In genomic region chr1:50452700-50453099, GRCh38 we compare ENCODE assay signal across 26 cellular contexts. TPM values are rescaled to one million over a fixed set of nuclear protein-coding genes. Genes with fewer than 3 reads are reported as not detected.
"Had no signal": no experiment of that assay in that cellular context is flagged by ENCODE, and none has a peak within 500 bp of the region (broad histone marks: within the 10 kb centered on the region; RNA-seq: fewer than 3 reads in every experiment).

No MANE protein-coding gene starts in this region.

- H3K4me1 ChIP-seq: lower lobe of right lung, thyroid gland had no signal

- H3K36me3 ChIP-seq: lower lobe of right lung, thyroid gland, WERI-Rb-1 had no signal

- DNase-seq: activated CD4-positive, alpha-beta memory T cell treated with anti-CD3 and anti-CD28 coated beads for 36 hours; activated CD4-positive, alpha-beta T cell treated with anti-CD3 and anti-CD28 coated beads for 36 hours; activated naive CD4-positive, alpha-beta T cell treated with Interleukin-2 at 50 U/mL for 16 hours; activated T-cell treated with anti-CD3 and anti-CD28 coated beads, Interleukin-2, amount 50 U/mL, for 1 hour; anterior cingulate cortex; caudate nucleus; foreskin melanocyte; glutamatergic neuron; hippocampal formation; islet precursor cell; left colon; lower lobe of right lung; retina; spleen; stimulated activated CD4-positive, alpha-beta T cell treated with anti-CD3 and anti-CD28 coated beads, Interleukin-4, amount 100 ng/mL, for 4 hours; stimulated activated naive B cell treated with anti-CD40 and anti-IgM and Interleukin-4, amounts not matched to agents 10 μg/mL and 1 μg/mL and 100 μg/mL, for 72 hours; thyroid gland; WERI-Rb-1 had no signal

- H3K27me3 ChIP-seq: spleen, thyroid gland had no signal

- H3K27ac Mint-ChIP-seq: activated CD4-positive, alpha-beta memory T cell treated with anti-CD3 and anti-CD28 coated beads for 36 hours; activated CD4-positive, alpha-beta T cell treated with anti-CD3 and anti-CD28 coated beads for 36 hours; activated T-helper 2 cell treated with anti-CD3 and anti-CD28 coated beads, Interferon-gamma antibody, Interleukin-2, Interleukin-4, amounts not matched to agents 10 μg/mL and 5 μg/mL and 100 μg/mL, durations not matched to agents 14 hours and 24 hours and 36 hours; brain; stimulated activated naive B cell treated with anti-CD40 and anti-IgM and Interleukin-4, amounts not matched to agents 10 μg/mL and 1 μg/mL and 100 μg/mL, for 72 hours had no signal

- H3K4me3 Mint-ChIP-seq: activated CD4-positive, alpha-beta memory T cell treated with anti-CD3 and anti-CD28 coated beads for 36 hours; activated CD4-positive, alpha-beta T cell treated with anti-CD3 and anti-CD28 coated beads for 36 hours; brain; stimulated activated naive B cell treated with anti-CD40 and anti-IgM and Interleukin-4, amounts not matched to agents 10 μg/mL and 1 μg/mL and 100 μg/mL, for 72 hours had no signal

- H3K27ac ChIP-seq: lower lobe of right lung, spleen, thyroid gland, WERI-Rb-1 had no signal

- ATAC-seq: activated CD4-positive, alpha-beta T cell treated with anti-CD3 and anti-CD28 coated beads for 36 hours; left colon; lower lobe of right lung; stimulated activated naive B cell treated with anti-CD40 and anti-IgM and Interleukin-4, amounts not matched to agents 10 μg/mL and 1 μg/mL and 100 μg/mL, for 72 hours had no signal

- H3K4me3 ChIP-seq: lower lobe of right lung, spleen, thyroid gland had no signal

- H3K9me3 ChIP-seq: lower lobe of right lung, spleen, thyroid gland had no signal

- H3K27me3 Mint-ChIP-seq: activated CD4-positive, alpha-beta memory T cell treated with anti-CD3 and anti-CD28 coated beads for 36 hours; activated CD4-positive, alpha-beta T cell treated with anti-CD3 and anti-CD28 coated beads for 36 hours; brain; stimulated activated naive B cell treated with anti-CD40 and anti-IgM and Interleukin-4, amounts not matched to agents 10 μg/mL and 1 μg/mL and 100 μg/mL, for 72 hours had no signal

- H3K9me3 Mint-ChIP-seq: activated CD4-positive, alpha-beta memory T cell treated with anti-CD3 and anti-CD28 coated beads for 36 hours; activated T-helper 2 cell treated with anti-CD3 and anti-CD28 coated beads, Interferon-gamma antibody, Interleukin-2, Interleukin-4, amounts not matched to agents 10 μg/mL and 5 μg/mL and 100 μg/mL, durations not matched to agents 14 hours and 24 hours and 36 hours; brain; stimulated activated naive B cell treated with anti-CD40 and anti-IgM and Interleukin-4, amounts not matched to agents 10 μg/mL and 1 μg/mL and 100 μg/mL, for 72 hours had no signal

- H3K36me3 Mint-ChIP-seq: brain had no signal

- H3K4me1 Mint-ChIP-seq: stimulated activated naive B cell treated with anti-CD40 and anti-IgM and Interleukin-4, amounts not matched to agents 10 μg/mL and 1 μg/mL and 100 μg/mL, for 72 hours had no signal

RNA-seq across cellular contexts. Expression of gene DMRTA2, which starts 29.5 kb away (rescaled TPM):
- total RNA-seq: activated CD4-positive, alpha-beta memory T cell treated with anti-CD3 and anti-CD28 coated beads for 36 hours; activated CD4-positive, alpha-beta T cell treated with anti-CD3 and anti-CD28 coated beads for 36 hours; activated T-helper 2 cell treated with anti-CD3 and anti-CD28 coated beads, Interferon-gamma antibody, Interleukin-2, Interleukin-4, amounts not matched to agents 10 μg/mL and 5 μg/mL and 100 μg/mL, durations not matched to agents 14 hours and 24 hours and 36 hours; epithelial cell of proximal tubule; lower lobe of right lung; omental fat pad; posterior vena cava; subcutaneous adipose tissue; T-helper 2 cell treated with Interferon-gamma antibody and Interleukin-4, amounts not matched to agents 100 ng/mL and 5 ng/mL, for 36 hours; thyroid gland; urinary bladder had no signal
- polyA plus RNA-seq: urinary bladder had no signal
